In the genomic region with DNA sequence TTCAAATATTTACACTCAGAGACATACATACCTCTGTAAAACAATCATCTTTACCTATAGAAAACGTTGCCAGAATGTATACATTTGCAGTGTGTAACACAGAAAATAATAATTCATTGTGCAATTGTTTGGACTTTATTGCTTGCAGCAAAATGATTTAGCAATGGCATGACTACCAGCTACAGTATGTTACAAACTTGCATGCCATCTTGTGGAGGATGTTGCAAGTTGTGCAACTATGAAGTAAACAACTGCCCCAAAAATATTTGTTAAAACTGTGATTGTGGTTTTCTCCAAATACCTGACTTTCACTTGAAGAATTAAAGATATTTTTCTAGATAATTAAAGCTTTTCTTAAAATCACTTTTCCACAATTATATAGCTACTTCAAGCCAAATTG, we compare ENCODE assay signal across 11 cellular contexts. TPM values are rescaled to one million over a fixed set of nuclear protein-coding genes. Genes with fewer than 3 reads are reported as not detected.
DNase-seq lines count a peak whose midpoint lies in the region; ATAC-seq and TF ChIP-seq lines count a peak whose summit lies in the region.
"Had no signal": no experiment of that assay in that cellular context is flagged by ENCODE, and none has a peak within 500 bp of the region (broad histone marks: within the 10 kb centered on the region; RNA-seq: fewer than 3 reads in every experiment).

No MANE protein-coding gene starts in this region.

- no peaks in the 10 kb centered on the region for H3K4me1 Mint-ChIP-seq in stimulated activated effector memory CD8-positive, alpha-beta T cell treated with anti-CD3 and anti-CD28 coated beads, Interleukin-12 subunit alpha, Interleukin-12 subunit beta, amount 100 ng/mL, for 72 hours

- H3K27me3 ChIP-seq in parathyroid adenoma (ENCODE audit: control insufficient read depth, insufficient read depth, low read length) (no peaks in the 10 kb centered on the region), testis (no peaks in the 10 kb centered on the region)

- no peak overlapping the region for H3K27ac Mint-ChIP-seq in stimulated activated effector memory CD8-positive, alpha-beta T cell treated with anti-CD3 and anti-CD28 coated beads, Interleukin-12 subunit alpha, Interleukin-12 subunit beta, amount 100 ng/mL, for 72 hours
- H3K27ac Mint-ChIP-seq: effector memory CD8-positive, alpha-beta T cell; stimulated activated naive CD8-positive, alpha-beta T cell treated with anti-CD3 and anti-CD28 coated beads, Interleukin-15, Interleukin-2, amounts not matched to agents 100 ng/mL and 50 ng/mL, for 24 hours had no signal

- DNase-seq in GM04504 (ENCODE audit: low read depth) (peak; percentile 50), NCI-H226 (peak; percentile 25), dedifferentiated amniotic fluid mesenchymal stem cell (ENCODE audit: extremely low spot score) (peak; percentile 87), NCI-H1092 (lab: John Stamatoyannopoulos, UW) (no peak), testis (no peak)
- DNase-seq in stimulated activated effector memory CD8-positive, alpha-beta T cell treated with anti-CD3 and anti-CD28 coated beads, Interleukin-12 subunit alpha, Interleukin-12 subunit beta, amount 100 ng/mL, for 72 hours (ENCODE audit: low spot score in 2 of 2) = no peak
- DNase-seq: activated CD4-positive, alpha-beta T cell treated with anti-CD3 and anti-CD28 coated beads for 48 hours; effector memory CD8-positive, alpha-beta T cell had no signal

- intact Hi-C loops in testis (cut with DNase I; ENCODE audit: low total_unique reads) = no loop called here

- H3K9me3 Mint-ChIP-seq in stimulated activated effector memory CD8-positive, alpha-beta T cell treated with anti-CD3 and anti-CD28 coated beads, Interleukin-12 subunit alpha, Interleukin-12 subunit beta, amount 100 ng/mL, for 72 hours = no peaks in the 10 kb centered on the region
- H3K9me3 Mint-ChIP-seq: effector memory CD8-positive, alpha-beta T cell; stimulated activated naive CD8-positive, alpha-beta T cell treated with anti-CD3 and anti-CD28 coated beads, Interleukin-15, Interleukin-2, amounts not matched to agents 100 ng/mL and 50 ng/mL, for 24 hours had no signal

- H2AFZ ChIP-seq in parathyroid adenoma = no peak overlapping the region

- H3K27ac ChIP-seq in parathyroid adenoma (no peak overlapping the region), testis (no peak overlapping the region)

- H3K4me1 ChIP-seq in parathyroid adenoma = no peaks in the 10 kb centered on the region
- no peaks in the 10 kb centered on the region for H3K4me1 ChIP-seq in testis

- no peaks in the 10 kb centered on the region for H3K9me3 ChIP-seq in parathyroid adenoma (ENCODE audit: control insufficient read depth, low read length)
- H3K9me3 ChIP-seq in testis = no peaks in the 10 kb centered on the region

- TF ChIP-seq POLR2A in testis (IDR thresholded peaks at IDR 0.05) = no peak

- H3K4me3 ChIP-seq in parathyroid adenoma (ENCODE audit: low read depth, low read length) (no peak overlapping the region), testis (no peak overlapping the region)

- no peak overlapping the region for H3K4me3 Mint-ChIP-seq in stimulated activated effector memory CD8-positive, alpha-beta T cell treated with anti-CD3 and anti-CD28 coated beads, Interleukin-12 subunit alpha, Interleukin-12 subunit beta, amount 100 ng/mL, for 72 hours
- H3K4me3 Mint-ChIP-seq: effector memory CD8-positive, alpha-beta T cell; stimulated activated naive CD8-positive, alpha-beta T cell treated with anti-CD3 and anti-CD28 coated beads, Interleukin-15, Interleukin-2, amounts not matched to agents 100 ng/mL and 50 ng/mL, for 24 hours had no signal

- no peaks in the 10 kb centered on the region for H3K79me2 ChIP-seq in parathyroid adenoma

- peak; percentile 43 for TF ChIP-seq CTCF in parathyroid adenoma (IDR thresholded peaks at IDR 0.05)
- peak in 1 of 3 experiments; percentile 33 for TF ChIP-seq CTCF in testis (IDR thresholded peaks at IDR 0.05)

- H3K9ac ChIP-seq in parathyroid adenoma = no peak overlapping the region

- H3K36me3 Mint-ChIP-seq in stimulated activated effector memory CD8-positive, alpha-beta T cell treated with anti-CD3 and anti-CD28 coated beads, Interleukin-12 subunit alpha, Interleukin-12 subunit beta, amount 100 ng/mL, for 72 hours = no peaks in the 10 kb centered on the region

- ATAC-seq in GM18502 (IDR thresholded peaks at IDR 0.05; ENCODE audit: poor library complexity, unreplicated experiment) = no peak
- ATAC-seq in stimulated activated effector memory CD8-positive, alpha-beta T cell treated with anti-CD3 and anti-CD28 coated beads, Interleukin-12 subunit alpha, Interleukin-12 subunit beta, amount 100 ng/mL, for 72 hours = no peak
- ATAC-seq: effector memory CD8-positive, alpha-beta T cell had no signal

- H3K4me2 ChIP-seq in parathyroid adenoma (ENCODE audit: low read length) = no peak overlapping the region

- WGBS in testis, 2 donors = 15 to 34% methylated on average over 1 of the region's 1 CpG

- no peaks in the 10 kb centered on the region for H3K36me3 ChIP-seq in parathyroid adenoma (ENCODE audit: control insufficient read depth, insufficient read depth, low read length)
- no peaks in the 10 kb centered on the region for H3K36me3 ChIP-seq in testis (ENCODE audit: low read depth, missing control alignments)

RNA-seq across cellular contexts. Expression of a gene that starts 27.1 kb away (rescaled TPM):
- under 1 TPM; 0.63 to 0.93 TPM for total RNA-seq in testis
- polyA plus RNA-seq in testis (ENCODE audit: insufficient read depth, low read depth, low replicate concordance) = 0.66 TPM

Comparison
In these comparisons a context has a peak if more than half of its experiments do, and no peak if none do; other contexts are left out.
1. DNase-seq: peak in GM04504 (single experiment), NCI-H226 (single experiment) and dedifferentiated amniotic fluid mesenchymal stem cell (single experiment); none in stimulated activated effector memory CD8-positive, alpha-beta T cell treated with anti-CD3 and anti-CD28 coated beads, Interleukin-12 subunit alpha, Interleukin-12 subunit beta, amount 100 ng/mL, for 72 hours (0 of 2), NCI-H1092 (single experiment) and testis (single experiment).